In genomic region chr1:918843-919242, GRCh38 we compare ENCODE assay signal across 27 cellular contexts. TPM values are rescaled to one million over a fixed set of nuclear protein-coding genes. Genes with fewer than 3 reads are reported as not detected.
DNase-seq lines count a peak whose midpoint lies in the region; ATAC-seq, FAIRE-seq and TF ChIP-seq lines count a peak whose summit lies in the region.
"Had no signal": no experiment of that assay in that cellular context is flagged by ENCODE, and none has a peak within 500 bp of the region (broad histone marks: within the 10 kb centered on the region; RNA-seq: fewer than 3 reads in every experiment).

No MANE protein-coding gene starts in this region.

- H3K36me3 Mint-ChIP-seq in nephron (ENCODE audit: low read depth) = peaks cover 4% of the 10 kb centered on the region
- H3K36me3 Mint-ChIP-seq: CD8-positive, alpha-beta T cell had no signal

- H3K4me3 Mint-ChIP-seq in nephron = peak overlapping the region in 2 of 3 experiments; percentile 55 to 61
- H3K4me3 Mint-ChIP-seq: CD8-positive, alpha-beta T cell had no signal

- TF ChIP-seq CTCF in K562 (IDR thresholded peaks at IDR 0.05 in 2 of 3, conservative IDR thresholded peaks at IDR 0.05 in 1 of 3; ENCODE audit: insufficient read depth in 2 of 3, low read depth in 1 of 3, low read length in 3 of 3) = no peak
- TF ChIP-seq CTCF in nephron (IDR thresholded peaks at IDR 0.05; ENCODE audit: unreplicated experiment in 3 of 3) = no peak
- no peak for TF ChIP-seq CTCF in omental fat pad (IDR thresholded peaks at IDR 0.05)

- peaks cover 49% of the 10 kb centered on the region for H4K20me1 ChIP-seq in K562 (replicated peaks; ENCODE audit: control insufficient read depth, insufficient read depth, low read length)

- no peak for TF ChIP-seq POLR2A in K562 (conservative IDR thresholded peaks at IDR 0.05)

- H3K79me2 ChIP-seq in K562 (ENCODE audit: control insufficient read depth, insufficient read depth, low read length) = no peaks in the 10 kb centered on the region

- no peak overlapping the region for H3K27ac ChIP-seq in K562 (ENCODE audit: extremely low read depth, low read depth, low read length)
- H3K27ac ChIP-seq in aorta (ENCODE audit: low read depth in 1 of 2, low read length in 2 of 2) = no peak overlapping the region
- H3K27ac ChIP-seq: SJCRH30 had no signal

- in situ Hi-C loops in K562 (cut with MboI) = no loop called here

- no peak for TF ChIP-seq RAD21 in K562 (CRISPR knock-in tag; conservative IDR thresholded peaks at IDR 0.05 in 1 of 2, IDR thresholded peaks at IDR 0.05 in 1 of 2)

- H3K4me3 ChIP-seq in K562 = no peak overlapping the region
- no peak overlapping the region for H3K4me3 ChIP-seq in aorta (ENCODE audit: low read length in 2 of 2)
- H3K4me3 ChIP-seq: SJCRH30 had no signal

- BruUV-seq in K562 (replicated peaks; lab: Mats Ljungman, UMichigan) = no TSS peak

- peak overlapping the region in 1 of 2 experiments; percentile 69; a peak in 2 of 4 replicates for H3K9ac ChIP-seq in K562 (ENCODE audit: insufficient read depth in 1 of 2, low read depth in 2 of 2, low read length in 2 of 2)

- no peaks in the 10 kb centered on the region for H3K9me3 Mint-ChIP-seq in nephron
- H3K9me3 Mint-ChIP-seq: CD8-positive, alpha-beta T cell had no signal

- peaks cover 57% of the 10 kb centered on the region for H3K4me1 Mint-ChIP-seq in nephron

- ATAC-seq in left ventricle myocardium superior (no peak), K562 (no peak), aorta (ENCODE audit: low FRiP score) (no peak), omental fat pad (ENCODE audit: low FRiP score) (no peak), GM21390 (IDR thresholded peaks at IDR 0.05; ENCODE audit: unreplicated experiment) (no peak)
- ATAC-seq: CD8-positive, alpha-beta T cell; SK-N-SH treated with all-trans-retinoic acid at 6 μM for 48 hours had no signal

- FAIRE-seq in K562 (lab: Jason Lieb, UNC) = no peak
- FAIRE-seq: A204.1, G401.6, H54, HepG2, RCC 7860 had no signal

- H3K36me3 ChIP-seq in K562 (ENCODE audit: control insufficient read depth, insufficient read depth, low read length) (no peaks in the 10 kb centered on the region), aorta (ENCODE audit: control insufficient read depth in 1 of 2, insufficient read depth in 2 of 2, low read length in 1 of 2) (no peaks in the 10 kb centered on the region)
- H3K36me3 ChIP-seq: SJCRH30 had no signal

- 11% methylated on average over 6 of the region's 6 CpGs for WGBS in K562 (ENCODE audit: insufficient coverage, low coverage, missing lambda C conversion rate)
- WGBS in aorta, 2 donors = 67% methylated on average over 6 of the region's 6 CpGs

- CTCF ChIA-PET in K562 (lab: Yijun Ruan, JAX; ENCODE audit: low intra/inter-chr PET ratio) = no interaction called here

- intact Hi-C loops in left ventricle myocardium superior (cut with micrococcal nuclease) (no loop called here), cardiac septum (cut with DNase I) (no loop called here), K562 (cut with micrococcal nuclease) (no loop called here), aorta (cut with DNase I) (no loop called here)

- H3K4me1 ChIP-seq in K562 (replicated peaks in 1 of 2; ENCODE audit: control insufficient read depth in 2 of 2, insufficient read depth in 2 of 2, low read length in 2 of 2) (peaks cover 21 to 88% of the 10 kb centered on the region in 2 experiments), aorta (ENCODE audit: control insufficient read depth in 1 of 2, insufficient read depth in 2 of 2, low read length in 2 of 2) (no peaks in the 10 kb centered on the region)

- H3K9me3 ChIP-seq in K562 (replicated peaks; ENCODE audit: control insufficient read depth, insufficient read depth, low read depth, low read length) = no peaks in the 10 kb centered on the region
- no peaks in the 10 kb centered on the region for H3K9me3 ChIP-seq in aorta (ENCODE audit: control insufficient read depth, low read length)
- H3K9me3 ChIP-seq: Caco-2, SJCRH30 had no signal

- peak overlapping the region; percentile 66 to 89 (median 77) for H3K27ac Mint-ChIP-seq in nephron
- H3K27ac Mint-ChIP-seq: CD8-positive, alpha-beta T cell had no signal

- no peak overlapping the region for H2AFZ ChIP-seq in K562 (ENCODE audit: low read depth, low read length)

- DNase-seq in left ventricle myocardium superior (peak; percentile 15), cardiac septum (ENCODE audit: low spot score) (no peak), K562 (ENCODE audit: extremely low read depth in 1 of 4, low spot score in 3 of 4) (no peak), aorta (peak; percentile 11 to 61), omental fat pad (ENCODE audit: low spot score) (no peak), SKM-1 treated with dmso at 0.1 percent for 144 hours (lab: John Stamatoyannopoulos, UW; ENCODE audit: unreplicated experiment) (no peak)
- DNase-seq: AML-193, Caco-2, Kasumi-1, MV-4-11, NCI-H1105, NCI-H1436 treated with DMSO at 0.1 percent for 48 hours, NCI-H2029, NCI-H446 treated with DMSO at 0.1 percent for 48 hours, NCI-H526, SJCRH30 had no signal

- H3K9me1 ChIP-seq in K562 (ENCODE audit: control insufficient read depth, insufficient read depth, low read length) = no peaks in the 10 kb centered on the region

- H3K4me2 ChIP-seq in K562 (ENCODE audit: insufficient read depth, low read length) = no peak overlapping the region

- no peak for TF ChIP-seq EP300 in K562 (IDR thresholded peaks at IDR 0.05; ENCODE audit: low read length)

- POLR2A ChIA-PET in K562 (lab: Yijun Ruan, JAX) = interaction anchor here (1.2 to 2.7 kb wide), 3 partner anchors 11 to 19 kb away, joined by 7 to 11 read pairs (median 9); no protein-coding TSS in a partner anchor

- H3K27me3 Mint-ChIP-seq in nephron (ENCODE audit: low read depth) = peaks cover 42% of the 10 kb centered on the region

- H3K27me3 ChIP-seq in K562 (ENCODE audit: control insufficient read depth in 2 of 2, insufficient read depth in 2 of 2, low read length in 2 of 2) (peaks cover 36 to 80% of the 10 kb centered on the region in 2 experiments; a peak in 4 of 5 replicates), aorta (ENCODE audit: control insufficient read depth in 1 of 2, insufficient read depth in 2 of 2, low read length in 1 of 2) (no peaks in the 10 kb centered on the region)

RNA-seq across cellular contexts. Expression of gene SAMD11, which starts 4.9 kb away (rescaled TPM):
- total RNA-seq in left ventricle myocardium superior (2.1 TPM), cardiac septum (10.2 TPM), K562 (2014; rRNA removed) (0.41 and 0.82 TPM in 2 replicates), K562 (2014; rRNA removed; fragmentation: Illumina TruSeq; extraction: Trizol) (0.07 TPM in 1 of 2 replicates, not detected in the other), K562 (2015; rRNA removed; fragmentation: Illumina TruSeq; extraction: Trizol) (0.11 and 0.26 TPM in 2 replicates), K562 (2021) (0.38 and 0.49 TPM in 2 replicates), aorta (10 to 100 TPM; 30.1 to 44.3 TPM), omental fat pad (1 to 10 TPM in 3 of 4 donors, under 1 TPM in 1; 0.96 to 7.7 (median 1.3) TPM)
- 0.42 and 1.3 TPM in 2 replicates for total RNA-seq in K562 (2011; cell fraction: chromatin; rRNA removed; ENCODE audit: low replicate concordance)
- total RNA-seq in K562 (2011; cell fraction: nucleolus; rRNA removed) = 1.2 and 1.8 TPM in 2 replicates
- total RNA-seq in K562 (2011; cell fraction: nucleoplasm; rRNA removed) = 0.31 and 0.44 TPM in 2 replicates
- polyA plus RNA-seq in K562 (2011; rRNA removed) (0.24 and 0.31 TPM in 2 replicates), K562 (2014; fragmentation: Illumina TruSeq; extraction: Trizol) (not detected in 2 replicates), K562 (2014; fragmentation: Nextera tagmentation; extraction: Ambion mirVana) (under 1 TPM in 1 of 2 experiments, not detected in 1; 0.08 TPM), K562 (2014; rRNA removed) (0.07 and 0.32 TPM in 2 replicates), aorta (1 to 10 TPM; 2.6 to 7.2 TPM)
- 0.37 and 0.73 TPM in 2 replicates for polyA plus RNA-seq in K562 (2011; cell fraction: cytosol; rRNA removed)
- polyA plus RNA-seq in K562 (2011; cell fraction: nucleus; rRNA removed) = 1.6 and 3.1 TPM in 2 replicates
- polyA plus RNA-seq in K562 (2012) = 0.36 and 0.64 TPM in 2 replicates
- polyA minus RNA-seq in K562 (2011; rRNA and poly(A)+ RNA removed) = not detected in 2 replicates
- 1.3 and 3.5 TPM in 2 replicates for polyA minus RNA-seq in K562 (2011; cell fraction: cytosol; rRNA and poly(A)+ RNA removed)
- polyA minus RNA-seq in K562 (2011; cell fraction: nucleus; rRNA and poly(A)+ RNA removed) = 0.94 and 1.6 TPM in 2 replicates
- total RNA-seq: CD8-positive, alpha-beta T cell; MCF 10A had no signal
- polyA plus RNA-seq: HepG2 had no signal

RNA-seq across cellular contexts. Expression of gene NOC2L, which starts 40.2 kb away (rescaled TPM):
- 46.8 TPM for total RNA-seq in left ventricle myocardium superior
- 39.0 TPM for total RNA-seq in cardiac septum
- total RNA-seq in K562 (2011; cell fraction: chromatin; rRNA removed; ENCODE audit: low replicate concordance) = 185 and 348 TPM in 2 replicates
- 202 and 208 TPM in 2 replicates for total RNA-seq in K562 (2011; cell fraction: nucleolus; rRNA removed)
- 191 and 196 TPM in 2 replicates for total RNA-seq in K562 (2011; cell fraction: nucleoplasm; rRNA removed)
- 363 and 418 TPM in 2 replicates for total RNA-seq in K562 (2014; rRNA removed)
- 111 and 128 TPM in 2 replicates for total RNA-seq in K562 (2014; rRNA removed; fragmentation: Illumina TruSeq; extraction: Trizol)
- total RNA-seq in K562 (2015; rRNA removed; fragmentation: Illumina TruSeq; extraction: Trizol) = 214 and 216 TPM in 2 replicates
- 407 and 410 TPM in 2 replicates for total RNA-seq in K562 (2021)
- 86.6 and 118 TPM in 2 replicates for polyA plus RNA-seq in K562 (2011; rRNA removed)
- polyA plus RNA-seq in K562 (2011; cell fraction: cytosol; rRNA removed) = 166 and 242 TPM in 2 replicates
- 153 and 201 TPM in 2 replicates for polyA plus RNA-seq in K562 (2011; cell fraction: nucleus; rRNA removed)
- 162 and 252 TPM in 2 replicates for polyA plus RNA-seq in K562 (2012)
- polyA plus RNA-seq in K562 (2014; fragmentation: Illumina TruSeq; extraction: Trizol) = 200 and 279 TPM in 2 replicates
- 1 to 10 TPM; 4.0 to 9.7 TPM for polyA plus RNA-seq in K562 (2014; fragmentation: Nextera tagmentation; extraction: Ambion mirVana)
- polyA plus RNA-seq in K562 (2014; rRNA removed) = 260 and 299 TPM in 2 replicates
- 113 and 170 TPM in 2 replicates for polyA minus RNA-seq in K562 (2011; rRNA and poly(A)+ RNA removed)
- polyA minus RNA-seq in K562 (2011; cell fraction: cytosol; rRNA and poly(A)+ RNA removed) = 169 and 187 TPM in 2 replicates
- 36.1 and 52.3 TPM in 2 replicates for polyA minus RNA-seq in K562 (2011; cell fraction: nucleus; rRNA and poly(A)+ RNA removed)
- total RNA-seq in aorta = 10 to 100 TPM; 35.8 to 41.4 TPM
- 10 to 100 TPM; 17.3 to 55.5 TPM for polyA plus RNA-seq in aorta
- total RNA-seq in omental fat pad = 10 to 100 TPM; 29.2 to 63.5 (median 31.3) TPM

RNA-seq across cellular contexts. Expression of gene KLHL17, which starts 41.5 kb away (rescaled TPM):
- total RNA-seq in left ventricle myocardium superior = 6.6 TPM
- total RNA-seq in cardiac septum = 4.8 TPM
- total RNA-seq in K562 (2011; cell fraction: chromatin; rRNA removed; ENCODE audit: low replicate concordance) = 105 and 413 TPM in 2 replicates
- 347 and 361 TPM in 2 replicates for total RNA-seq in K562 (2011; cell fraction: nucleolus; rRNA removed)
- total RNA-seq in K562 (2011; cell fraction: nucleoplasm; rRNA removed) = 167 and 188 TPM in 2 replicates
- 30.7 and 30.8 TPM in 2 replicates for total RNA-seq in K562 (2014; rRNA removed)
- total RNA-seq in K562 (2014; rRNA removed; fragmentation: Illumina TruSeq; extraction: Trizol) = 1.5 and 2.9 TPM in 2 replicates
- total RNA-seq in K562 (2015; rRNA removed; fragmentation: Illumina TruSeq; extraction: Trizol) = 13.0 and 16.3 TPM in 2 replicates
- total RNA-seq in K562 (2021) = 58.1 and 71.4 TPM in 2 replicates
- 18.6 and 49.7 TPM in 2 replicates for polyA plus RNA-seq in K562 (2011; rRNA removed)
- polyA plus RNA-seq in K562 (2011; cell fraction: cytosol; rRNA removed) = 22.8 and 35.9 TPM in 2 replicates
- polyA plus RNA-seq in K562 (2011; cell fraction: nucleus; rRNA removed) = 819 and 946 TPM in 2 replicates
- polyA plus RNA-seq in K562 (2012) = 31.2 and 45.6 TPM in 2 replicates
- polyA plus RNA-seq in K562 (2014; fragmentation: Illumina TruSeq; extraction: Trizol) = 7.2 and 22.1 TPM in 2 replicates
- under 1 TPM; 0.14 to 0.55 TPM for polyA plus RNA-seq in K562 (2014; fragmentation: Nextera tagmentation; extraction: Ambion mirVana)
- 67.3 and 84.8 TPM in 2 replicates for polyA plus RNA-seq in K562 (2014; rRNA removed)
- polyA minus RNA-seq in K562 (2011; rRNA and poly(A)+ RNA removed) = 3.4 and 5.1 TPM in 2 replicates
- 8.9 and 14.1 TPM in 2 replicates for polyA minus RNA-seq in K562 (2011; cell fraction: cytosol; rRNA and poly(A)+ RNA removed)
- polyA minus RNA-seq in K562 (2011; cell fraction: nucleus; rRNA and poly(A)+ RNA removed) = 72.0 and 97.5 TPM in 2 replicates
- total RNA-seq in aorta = 10 to 100 TPM; 10.0 to 19.9 TPM
- 10 to 100 TPM in 1 of 2 donors, 1 to 10 TPM in 1; 2.8 to 40.5 TPM for polyA plus RNA-seq in aorta
- total RNA-seq in omental fat pad = 1 to 10 TPM; 3.4 to 6.8 (median 6.2) TPM

RNA-seq across cellular contexts. Expression of gene PLEKHN1, which starts 47.4 kb away (rescaled TPM):
- total RNA-seq in left ventricle myocardium superior (not detected), cardiac septum (not detected), K562 (2014; rRNA removed) (0.09 and 0.69 TPM in 2 replicates), K562 (2014; rRNA removed; fragmentation: Illumina TruSeq; extraction: Trizol) (0.07 TPM in 1 of 2 replicates, not detected in the other), K562 (2015; rRNA removed; fragmentation: Illumina TruSeq; extraction: Trizol) (0.11 and 0.18 TPM in 2 replicates), K562 (2021) (1.2 and 1.5 TPM in 2 replicates), aorta (1 to 10 TPM in 1 of 2 donors, under 1 TPM in 1; 0.52 to 1.2 TPM), omental fat pad (under 1 TPM in 3 of 4 donors, not detected in 1; 0.19 to 0.48 (median 0.25) TPM)
- total RNA-seq in K562 (2011; cell fraction: chromatin; rRNA removed; ENCODE audit: low replicate concordance) = 0.99 and 3.5 TPM in 2 replicates
- 1.2 and 2.6 TPM in 2 replicates for total RNA-seq in K562 (2011; cell fraction: nucleolus; rRNA removed)
- total RNA-seq in K562 (2011; cell fraction: nucleoplasm; rRNA removed) = 0.88 and 1.6 TPM in 2 replicates
- polyA plus RNA-seq in K562 (2011; rRNA removed) (0.13 and 0.34 TPM in 2 replicates), K562 (2014; fragmentation: Illumina TruSeq; extraction: Trizol) (0.13 and 0.69 TPM in 2 replicates), K562 (2014; fragmentation: Nextera tagmentation; extraction: Ambion mirVana) (not detected), K562 (2014; rRNA removed) (0.52 and 0.80 TPM in 2 replicates), aorta (under 1 TPM; 0.13 to 0.61 TPM)
- 0.12 and 0.37 TPM in 2 replicates for polyA plus RNA-seq in K562 (2011; cell fraction: cytosol; rRNA removed)
- 2.6 and 3.6 TPM in 2 replicates for polyA plus RNA-seq in K562 (2011; cell fraction: nucleus; rRNA removed)
- polyA plus RNA-seq in K562 (2012) = 0.47 and 1.4 TPM in 2 replicates
- polyA minus RNA-seq in K562 (2011; rRNA and poly(A)+ RNA removed) = not detected in 2 replicates
- polyA minus RNA-seq in K562 (2011; cell fraction: cytosol; rRNA and poly(A)+ RNA removed) = 0.55 TPM in 1 of 2 replicates, not detected in the other
- 1.3 and 1.8 TPM in 2 replicates for polyA minus RNA-seq in K562 (2011; cell fraction: nucleus; rRNA and poly(A)+ RNA removed)
- total RNA-seq: OCI-LY7 had no signal

Comparison
In these comparisons a context has a peak if more than half of its experiments do, and no peak if none do; other contexts are left out.
1. DNase-seq: peak in left ventricle myocardium superior (single experiment) and aorta (2 of 2); none in cardiac septum (single experiment), K562 (0 of 4), omental fat pad (single experiment) and SKM-1 treated with dmso at 0.1 percent for 144 hours (single experiment).